In the genomic region with DNA sequence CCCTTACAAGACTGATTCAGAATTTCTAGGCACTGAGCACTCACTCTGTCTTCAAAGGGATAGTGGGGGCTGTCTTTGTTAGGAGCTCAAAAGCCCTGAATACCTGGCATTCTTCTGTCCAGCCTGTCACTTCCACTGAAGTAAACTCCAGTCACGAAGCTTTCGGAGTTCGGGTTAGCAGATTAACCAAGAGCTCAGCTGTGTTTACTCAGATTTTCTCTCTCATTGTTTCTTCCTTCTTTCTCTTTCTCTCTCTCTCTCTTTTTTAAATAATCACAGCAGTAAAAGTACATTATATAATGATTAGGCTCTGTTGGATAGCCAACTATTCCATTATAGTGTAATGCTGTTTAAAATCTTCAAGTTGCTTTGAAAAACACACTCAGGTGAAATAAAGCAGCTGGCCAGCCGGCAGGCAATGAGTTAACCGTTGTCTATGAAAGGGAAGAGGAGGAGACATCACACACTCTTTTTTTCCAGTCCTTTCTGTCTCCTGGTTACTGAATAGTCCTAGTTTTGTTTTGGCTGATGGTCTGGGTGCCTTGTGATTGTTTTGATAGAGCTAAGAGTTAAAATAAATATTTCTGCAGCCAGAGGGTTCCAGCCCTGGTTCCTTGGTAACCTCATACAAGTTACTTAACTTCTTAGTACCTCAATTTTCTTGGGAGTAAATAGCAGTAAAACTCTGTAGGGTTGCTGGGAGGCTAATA, we compare ENCODE assay signal across 9 cellular contexts.
DNase-seq lines count a peak whose midpoint lies in the region; ATAC-seq and TF ChIP-seq lines count a peak whose summit lies in the region.
"Had no signal": no experiment of that assay in that cellular context is flagged by ENCODE, and none has a peak within 500 bp of the region (broad histone marks: within the 10 kb centered on the region; RNA-seq: fewer than 3 reads in every experiment).

No MANE protein-coding gene starts in this region.

- no peaks in the 10 kb centered on the region for H4K20me1 ChIP-seq in osteoblast (ENCODE audit: insufficient read depth, low read length)

- intact Hi-C loops in head of caudate nucleus (cut with DNase I): no loop called here

- no peaks in the 10 kb centered on the region for H3K79me2 ChIP-seq in osteoblast (ENCODE audit: insufficient read depth, low read length)

- no peak for ATAC-seq in HG02588 (IDR thresholded peaks at IDR 0.05; ENCODE audit: unreplicated experiment)

- DNase-seq in Caki2 (ENCODE audit: low read depth) (peak; percentile 91), SK-MEL-5 (ENCODE audit: low read depth, low spot score) (peak; percentile 30), fibroblast of the aortic adventitia (ENCODE audit: low read depth) (peak; percentile 64), osteoblast (ENCODE audit: insufficient read length, low spot score, missing footprints) (peak; percentile 74), head of caudate nucleus (no peak), GF-D8 (lab: John Stamatoyannopoulos, UW) (no peak), GM10248 (ENCODE audit: extremely low spot score) (no peak)

- POLR2A ChIA-PET in GM10248 (lab: Yijun Ruan, JAX): no interaction called here

- H3K36me3 ChIP-seq in osteoblast (ENCODE audit: insufficient read depth, low read length): no peaks in the 10 kb centered on the region

- H3K27me3 ChIP-seq in osteoblast (ENCODE audit: insufficient read depth, low read length): no peaks in the 10 kb centered on the region

- peaks cover 9% of the 10 kb centered on the region for H3K4me1 ChIP-seq in osteoblast (ENCODE audit: insufficient read depth, low read length)

- TF ChIP-seq CTCF in fibroblast of the aortic adventitia (IDR thresholded peaks at IDR 0.05; ENCODE audit: insufficient read depth, low read length) (no peak), osteoblast (IDR thresholded peaks at IDR 0.05; ENCODE audit: extremely low read depth, low read depth, low read length) (no peak), GM10248 (IDR thresholded peaks at IDR 0.05; ENCODE audit: control extremely low read depth, extremely low read depth, low read depth, missing control alignments) (no peak)

- no peaks in the 10 kb centered on the region for H3K9me3 ChIP-seq in osteoblast (ENCODE audit: low read depth, low read length)

- peak overlapping the region; percentile 70 for H3K27ac ChIP-seq in osteoblast (ENCODE audit: low read depth, low read length)

- H2AFZ ChIP-seq in osteoblast (ENCODE audit: low read length): peak overlapping the region; percentile 61

- CTCF ChIA-PET in GM10248 (lab: Yijun Ruan, JAX): interaction anchor here (0.9 to 1.3 kb wide), 3 partner anchors 9 to 62 kb away, joined by 3 read pairs; a partner anchor contains a TSS

- peak overlapping the region; percentile 78 for H3K4me2 ChIP-seq in osteoblast (ENCODE audit: insufficient read depth, low read length)

- H3K4me3 ChIP-seq in fibroblast of the aortic adventitia (ENCODE audit: low read depth, low read length) (no peak overlapping the region), osteoblast (ENCODE audit: insufficient read depth, low read length) (peak overlapping the region; percentile 51)
- H3K4me3 ChIP-seq: skin epidermis had no signal

- in situ Hi-C loops in Caki2 (cut with HindIII; ENCODE audit: low pct_unique_long_range_greater_than_20kb, low sequenced_read_pairs) (no loop called here), SK-MEL-5 (cut with HindIII; ENCODE audit: low pct_unique_long_range_greater_than_20kb, low sequenced_read_pairs) (no loop called here)

Comparison
In these comparisons a context has a peak if more than half of its experiments do, and no peak if none do; other contexts are left out.
1. DNase-seq: peak in Caki2 (single experiment), SK-MEL-5 (single experiment), fibroblast of the aortic adventitia (single experiment) and osteoblast (single experiment); none in head of caudate nucleus (0 of 42), GF-D8 (single experiment) and GM10248 (single experiment).